In the genomic region with DNA sequence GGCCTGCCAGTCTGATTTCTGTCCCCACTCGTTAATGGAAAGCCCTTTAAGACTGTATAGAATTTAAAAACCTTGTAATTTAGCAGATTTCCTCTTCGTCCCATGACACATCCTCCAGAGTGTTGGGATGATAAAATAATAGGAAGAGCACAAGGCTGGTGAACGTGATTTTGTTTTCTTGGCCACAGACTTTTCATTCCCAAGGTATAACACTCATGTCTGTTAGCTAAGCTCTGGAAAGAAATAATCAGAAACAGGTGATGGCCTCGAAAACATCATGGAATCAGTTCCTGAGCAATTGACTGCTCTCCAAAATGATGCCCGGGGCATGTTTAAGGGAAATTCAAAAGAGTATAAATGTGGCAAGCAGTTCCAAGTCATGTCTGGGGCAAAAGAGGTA, we compare ENCODE assay signal across 24 cellular contexts.
"Had no signal": no experiment of that assay in that cellular context is flagged by ENCODE, and none has a peak within 500 bp of the region (broad histone marks: within the 10 kb centered on the region; RNA-seq: fewer than 3 reads in every experiment).

No MANE protein-coding gene starts in this region.

- H3K4me3 ChIP-seq: esophagus muscularis mucosa, gastrocnemius medialis, heart right ventricle, left ventricle myocardium inferior, lung, mucosa of descending colon, psoas muscle, right lobe of liver, spleen, testis, tibial nerve, upper lobe of right lung, vagina had no signal

- DNase-seq: effector memory CD8-positive, alpha-beta T cell; gastrocnemius medialis; heart right ventricle; left ventricle myocardium inferior; mucosa of descending colon; naive thymus-derived CD8-positive, alpha-beta T cell; psoas muscle; retina; right lobe of liver; spleen; stimulated activated CD4-positive, alpha-beta T cell treated with anti-CD3 and anti-CD28 coated beads, Interleukin-15, amount 100 ng/mL, for 24 hours; stimulated activated CD4-positive, alpha-beta T cell treated with anti-CD3 and anti-CD28 coated beads, Interleukin-1b, Interleukin-23, amount 100 ng/mL, for 48 hours; stimulated activated CD4-positive, alpha-beta T cell treated with anti-CD3 and anti-CD28 coated beads, Interleukin-4, amount 100 ng/mL, for 24 hours; testis; upper lobe of right lung had no signal

- H3K36me3 Mint-ChIP-seq: naive thymus-derived CD8-positive, alpha-beta T cell; stimulated activated memory B cell treated with anti-CD40 and anti-IgM and Interleukin-4, amounts not matched to agents 10 μg/mL and 1 μg/mL and 100 μg/mL, for 72 hours had no signal

- H3K27me3 ChIP-seq: esophagus muscularis mucosa, gastrocnemius medialis, heart right ventricle, neutrophil, right lobe of liver, spleen, testis, tibial nerve, upper lobe of right lung, vagina had no signal

- H3K4me3 Mint-ChIP-seq: dendritic cell treated with granulocyte-macrophage colony-stimulating factor and Interleukin-4, amounts not matched to agents 40 ng/mL and 50 ng/mL, for 4 days; effector memory CD8-positive, alpha-beta T cell; naive thymus-derived CD8-positive, alpha-beta T cell; stimulated activated memory B cell treated with anti-CD40 and anti-IgM and Interleukin-4, amounts not matched to agents 10 μg/mL and 1 μg/mL and 100 μg/mL, for 72 hours; stimulated activated naive CD8-positive, alpha-beta T cell treated with anti-CD3 and anti-CD28 coated beads, Interleukin-15, Interleukin-2, amounts not matched to agents 100 ng/mL and 50 ng/mL, for 24 hours had no signal

- H3K4me1 ChIP-seq: esophagus muscularis mucosa, gastrocnemius medialis, left ventricle myocardium inferior, psoas muscle, right lobe of liver, spleen, testis, tibial nerve, upper lobe of right lung had no signal

- ATAC-seq: effector memory CD8-positive, alpha-beta T cell; gastrocnemius medialis; heart right ventricle; mucosa of descending colon; naive thymus-derived CD8-positive, alpha-beta T cell; psoas muscle; right lobe of liver; stimulated activated memory B cell treated with anti-CD40 and anti-IgM and Interleukin-4, amounts not matched to agents 10 μg/mL and 1 μg/mL and 100 μg/mL, for 72 hours; upper lobe of right lung had no signal

- H3K27ac ChIP-seq: epithelial cell of prostate, esophagus muscularis mucosa, gastrocnemius medialis, heart right ventricle, left ventricle myocardium inferior, neutrophil, psoas muscle, right lobe of liver, spleen, testis, tibial nerve, upper lobe of right lung, vagina had no signal

- H3K27me3 Mint-ChIP-seq: dendritic cell treated with granulocyte-macrophage colony-stimulating factor and Interleukin-4, amounts not matched to agents 40 ng/mL and 50 ng/mL, for 4 days; effector memory CD8-positive, alpha-beta T cell; stimulated activated memory B cell treated with anti-CD40 and anti-IgM and Interleukin-4, amounts not matched to agents 10 μg/mL and 1 μg/mL and 100 μg/mL, for 72 hours; stimulated activated naive CD8-positive, alpha-beta T cell treated with anti-CD3 and anti-CD28 coated beads, Interleukin-15, Interleukin-2, amounts not matched to agents 100 ng/mL and 50 ng/mL, for 24 hours had no signal

- H3K9me3 Mint-ChIP-seq: dendritic cell treated with granulocyte-macrophage colony-stimulating factor and Interleukin-4, amounts not matched to agents 40 ng/mL and 50 ng/mL, for 4 days; stimulated activated memory B cell treated with anti-CD40 and anti-IgM and Interleukin-4, amounts not matched to agents 10 μg/mL and 1 μg/mL and 100 μg/mL, for 72 hours had no signal

- H3K4me1 Mint-ChIP-seq: naive thymus-derived CD8-positive, alpha-beta T cell; stimulated activated memory B cell treated with anti-CD40 and anti-IgM and Interleukin-4, amounts not matched to agents 10 μg/mL and 1 μg/mL and 100 μg/mL, for 72 hours had no signal

- H3K9me3 ChIP-seq: esophagus muscularis mucosa, gastrocnemius medialis, heart right ventricle, left ventricle myocardium inferior, neutrophil, psoas muscle, right lobe of liver, spleen, testis, tibial nerve, upper lobe of right lung, vagina had no signal

- H3K27ac Mint-ChIP-seq: dendritic cell treated with granulocyte-macrophage colony-stimulating factor and Interleukin-4, amounts not matched to agents 40 ng/mL and 50 ng/mL, for 4 days; effector memory CD8-positive, alpha-beta T cell; naive thymus-derived CD8-positive, alpha-beta T cell; stimulated activated memory B cell treated with anti-CD40 and anti-IgM and Interleukin-4, amounts not matched to agents 10 μg/mL and 1 μg/mL and 100 μg/mL, for 72 hours; stimulated activated naive CD8-positive, alpha-beta T cell treated with anti-CD3 and anti-CD28 coated beads, Interleukin-15, Interleukin-2, amounts not matched to agents 100 ng/mL and 50 ng/mL, for 24 hours had no signal

- H3K36me3 ChIP-seq: esophagus muscularis mucosa, gastrocnemius medialis, heart right ventricle, left ventricle myocardium inferior, neutrophil, right lobe of liver, spleen, tibial nerve, upper lobe of right lung, vagina had no signal
